ENCODE assay signal across 8 cellular contexts in genomic region chrX:3638280-3638873, GRCh38.
A peak's percentile ranks its signal among the peaks of the same experiment; 100 is the strongest.
DNase-seq lines count a peak whose midpoint lies in the region; ATAC-seq and TF ChIP-seq lines count a peak whose summit lies in the region.

No MANE protein-coding gene starts in this region.

- H3K27me3 ChIP-seq in Panc1 (ENCODE audit: control insufficient read depth, insufficient read depth, low read length): no peaks in the 10 kb centered on the region

- CTCF ChIA-PET in Panc1 (lab: Charles Lee): no interaction called here

- peak; percentile 66 for DNase-seq in activated effector memory CD4-positive, alpha-beta T cell treated with anti-CD3 and anti-CD28 coated beads, Interleukin-2, amount 50 U/mL, for 16 hours
- no peak for DNase-seq in activated effector memory CD4-positive, alpha-beta T cell treated with Interleukin-2 at 50 U/mL for 16 hours
- DNase-seq in Panc1 (ENCODE audit: low read depth, low spot score) (no peak), astrocyte of the cerebellum (ENCODE audit: low read depth) (peak; percentile 31), inferior parietal cortex (ENCODE audit: extremely low spot score) (peak; percentile 41)
- peak; percentile 1 to 17 for DNase-seq in stimulated activated CD4-positive, alpha-beta T cell treated with anti-CD3 and anti-CD28 coated beads, Interleukin-4, amount 100 ng/mL, for 4 hours

- POLR2A ChIA-PET in Panc1 (lab: Charles Lee): no interaction called here

- no peaks in the 10 kb centered on the region for H3K36me3 ChIP-seq in Panc1 (ENCODE audit: control insufficient read depth, insufficient read depth, low read length)

- no peaks in the 10 kb centered on the region for H3K9me3 ChIP-seq in Panc1 (ENCODE audit: control insufficient read depth, insufficient read depth, low read depth, low read length)

- intact Hi-C loops in Panc1 (cut with micrococcal nuclease; ENCODE audit: unreplicated experiment): no loop called here

- no TSS peak for BruUV-seq in Panc1 (replicated peaks; lab: Mats Ljungman, UMichigan)

- ATAC-seq in HG02885 (IDR thresholded peaks at IDR 0.05; ENCODE audit: poor library complexity, unreplicated experiment) (peak; percentile 77), Panc1 (no peak), GM19452 (IDR thresholded peaks at IDR 0.05; ENCODE audit: unreplicated experiment) (no peak)

- in situ Hi-C loops in Panc1 (cut with HindIII; ENCODE audit: low pct_unique_long_range_greater_than_20kb, low sequenced_read_pairs) (no loop called here), astrocyte of the cerebellum (cut with HindIII; ENCODE audit: low sequenced_read_pairs) (no loop called here)

- no peaks in the 10 kb centered on the region for H3K4me1 ChIP-seq in Panc1 (ENCODE audit: control insufficient read depth, insufficient read depth, low read length)

- no peak overlapping the region for H3K27ac ChIP-seq in Panc1 (ENCODE audit: low read length)

- H3K4me3 ChIP-seq in Panc1 (ENCODE audit: low read depth in 2 of 2, low read length in 2 of 2) (no peak overlapping the region), astrocyte of the cerebellum (ENCODE audit: low read depth, low read length) (no peak overlapping the region)

- peak; percentile 65 for TF ChIP-seq CTCF in Panc1 (IDR thresholded peaks at IDR 0.05)
- TF ChIP-seq CTCF in astrocyte of the cerebellum (IDR thresholded peaks at IDR 0.05; ENCODE audit: low read depth, low read length, missing control alignments): peak; percentile 66

Comparison
In these comparisons a context has a peak if more than half of its experiments do, and no peak if none do; other contexts are left out.
1. DNase-seq: peak in activated effector memory CD4-positive, alpha-beta T cell treated with anti-CD3 and anti-CD28 coated beads, Interleukin-2, amount 50 U/mL, for 16 hours (single experiment), astrocyte of the cerebellum (single experiment), inferior parietal cortex (single experiment) and stimulated activated CD4-positive, alpha-beta T cell treated with anti-CD3 and anti-CD28 coated beads, Interleukin-4, amount 100 ng/mL, for 4 hours (2 of 2); none in activated effector memory CD4-positive, alpha-beta T cell treated with Interleukin-2 at 50 U/mL for 16 hours (single experiment) and Panc1 (single experiment).